8 cellular contexts compared by ENCODE assay signal in genomic region chr18:36066731-36067117, GRCh38. TPM values are rescaled to one million over a fixed set of nuclear protein-coding genes. Genes with fewer than 3 reads are reported as not detected.
DNase-seq lines count a peak whose midpoint lies in the region; TF ChIP-seq lines count a peak whose summit lies in the region.

No MANE protein-coding gene starts in this region.

- no peaks in the 10 kb centered on the region for H3K9me3 ChIP-seq in HAP-1
- H3K9me3 ChIP-seq in endocrine pancreas (ENCODE audit: control insufficient read depth, low read length), result no peaks in the 10 kb centered on the region

- H3K4me1 ChIP-seq in HAP-1, result peaks cover 10% of the 10 kb centered on the region
- peaks cover 13% of the 10 kb centered on the region for H3K4me1 ChIP-seq in endocrine pancreas (ENCODE audit: control insufficient read depth, insufficient read depth, low read length)

- H3K9ac ChIP-seq in endocrine pancreas (ENCODE audit: control insufficient read depth, insufficient read depth, low read length), result peak overlapping the region; percentile 96

- DNase-seq in G401 (ENCODE audit: low spot score) (peak; percentile 11), HAP-1 (ENCODE audit: low spot score in 2 of 2) (no peak), OCI-M1 (lab: John Stamatoyannopoulos, UW) (peak; percentile 40), nephron progenitor cell (no peak), NCI-H524 treated with DMSO at 0.1 percent for 48 hours (lab: John Stamatoyannopoulos, UW) (no peak), cerebellum (ENCODE audit: low spot score) (no peak), HT-29 (ENCODE audit: low spot score) (no peak)

- peak overlapping the region; percentile 94 for H3K4me3 ChIP-seq in HAP-1
- H3K4me3 ChIP-seq in endocrine pancreas (ENCODE audit: control insufficient read depth, insufficient read depth, low read length), result peak overlapping the region; percentile 99

- peak overlapping the region; percentile 92 for H3K27ac Mint-ChIP-seq in nephron progenitor cell

- H3K4me3 Mint-ChIP-seq in nephron progenitor cell, result peak overlapping the region; percentile 99

- H3K36me3 ChIP-seq in HAP-1 (replicated peaks), result peaks cover 6% of the 10 kb centered on the region; the same call in 1 of the 2 replicates
- H3K36me3 ChIP-seq in endocrine pancreas (ENCODE audit: control insufficient read depth, insufficient read depth, low read length), result no peaks in the 10 kb centered on the region

- H3K36me3 Mint-ChIP-seq in nephron progenitor cell (ENCODE audit: low read depth), result peaks cover 37% of the 10 kb centered on the region

- in situ Hi-C loops in G401 (cut with HindIII; ENCODE audit: low sequenced_read_pairs) (no loop called here), HAP-1 (cut with MboI; ENCODE audit: low sequenced_read_pairs) (no loop called here)

- H3K27me3 Mint-ChIP-seq in nephron progenitor cell (ENCODE audit: low read depth, poor library complexity), result peaks cover 17% of the 10 kb centered on the region

- TF ChIP-seq CTCF in nephron progenitor cell (IDR thresholded peaks at IDR 0.05), result no peak

- H3K4me1 Mint-ChIP-seq in nephron progenitor cell, result peaks cover 29% of the 10 kb centered on the region

- H3K9me3 Mint-ChIP-seq in nephron progenitor cell, result peaks cover 18% of the 10 kb centered on the region

- H3K27me3 ChIP-seq in HAP-1 (ENCODE audit: low read depth) (no peaks in the 10 kb centered on the region), endocrine pancreas (ENCODE audit: control insufficient read depth, insufficient read depth, low read length) (no peaks in the 10 kb centered on the region)

RNA-seq across cellular contexts. Expression of gene RPRD1A, which starts 0.6 kb away (rescaled TPM):
- total RNA-seq in G401 (2014; rRNA removed; shearing (Covaris generic)), result 47.4 and 56.8 TPM in 2 replicates
- total RNA-seq in cerebellum, result 108 TPM
- 33.9 and 35.3 TPM in 2 replicates for total RNA-seq in HT-29 (2014; rRNA removed; shearing (Covaris generic))

Comparison
In these comparisons a context has a peak if more than half of its experiments do, and no peak if none do; other contexts are left out.
1. DNase-seq: peak in G401 (single experiment) and OCI-M1 (single experiment); none in HAP-1 (0 of 2), nephron progenitor cell (single experiment), NCI-H524 treated with DMSO at 0.1 percent for 48 hours (single experiment), cerebellum (single experiment) and HT-29 (single experiment).